ENCODE assay signal across 18 cellular contexts in genomic region chrX:23764585-23764984, GRCh38. TPM values are rescaled to one million over a fixed set of nuclear protein-coding genes. Genes with fewer than 3 reads are reported as not detected.
DNase-seq lines count a peak whose midpoint lies in the region; ATAC-seq and TF ChIP-seq lines count a peak whose summit lies in the region.
"Had no signal": no experiment of that assay in that cellular context is flagged by ENCODE, and none has a peak within 500 bp of the region (broad histone marks: within the 10 kb centered on the region; RNA-seq: fewer than 3 reads in every experiment).

No MANE protein-coding gene starts in this region.

- no peak for TF ChIP-seq POLR2A in HCT116 (IDR thresholded peaks at IDR 0.05; ENCODE audit: borderline replicate concordance, extremely low read depth, insufficient read depth, insufficient read length)

- peak overlapping the region; percentile 35 for H3K4me2 ChIP-seq in HCT116 (ENCODE audit: low read length)
- H3K4me2 ChIP-seq: SK-N-SH had no signal

- no peak overlapping the region for H3K9ac ChIP-seq in HCT116 (ENCODE audit: low read length)
- H3K9ac ChIP-seq: SK-N-SH had no signal

- no peak for TF ChIP-seq RAD21 in HCT116 (IDR thresholded peaks at IDR 0.05; ENCODE audit: low read depth)

- H3K79me2 ChIP-seq in HCT116 (ENCODE audit: insufficient read depth, low read length) = no peaks in the 10 kb centered on the region

- no peak overlapping the region for H3K4me3 ChIP-seq in HCT116 (replicated peaks in 1 of 2; ENCODE audit: low read depth in 1 of 2, low read length in 2 of 2)
- peak overlapping the region; percentile 45 to 70 for H3K4me3 ChIP-seq in Panc1 (ENCODE audit: low read depth in 2 of 2, low read length in 2 of 2)

- CTCF ChIA-PET in HCT116 (lab: Charles Lee) (no interaction called here), Panc1 (lab: Charles Lee) (no interaction called here)

- ATAC-seq in HCT116 (no peak), Panc1 (no peak), HG02588 (IDR thresholded peaks at IDR 0.05; ENCODE audit: unreplicated experiment) (no peak)
- ATAC-seq: T-cell had no signal

- H3K4me1 ChIP-seq in HCT116 (ENCODE audit: control insufficient read depth in 1 of 2, insufficient read depth in 2 of 2, low read length in 2 of 2) (peaks cover 0 to 15% of the 10 kb centered on the region in 2 experiments; a peak in 2 of 4 replicates), Panc1 (ENCODE audit: control insufficient read depth, insufficient read depth, low read length) (no peaks in the 10 kb centered on the region)

- TF ChIP-seq CTCF in HCT116 (IDR thresholded peaks at IDR 0.05 in 2 of 3, conservative IDR thresholded peaks at IDR 0.05 in 1 of 3; ENCODE audit: borderline replicate concordance in 1 of 3, insufficient read depth in 1 of 3, low read depth in 2 of 3, low read length in 2 of 3) (no peak), Panc1 (IDR thresholded peaks at IDR 0.05) (no peak)

- H3K9me3 ChIP-seq in HCT116 (ENCODE audit: control insufficient read depth in 1 of 2, insufficient read depth in 1 of 2, low read depth in 1 of 2, low read length in 2 of 2) (no peaks in the 10 kb centered on the region), Panc1 (ENCODE audit: control insufficient read depth, insufficient read depth, low read depth, low read length) (no peaks in the 10 kb centered on the region)
- H3K9me3 ChIP-seq: SK-N-SH had no signal

- no TSS peak for BruUV-seq in HCT116 (replicated peaks; lab: Mats Ljungman, UMichigan)
- no TSS peak for BruUV-seq in Panc1 (replicated peaks; lab: Mats Ljungman, UMichigan)

- RAD21 ChIA-PET in HCT116 (lab: Charles Lee; ENCODE audit: low non-redundant PET in 1 of 2, low total read pairs in 2 of 2, uncharacterized antibody in 2 of 2, unreplicated experiment in 2 of 2) = no interaction called here

- DNase-seq in DMS153 treated with DMSO at 0.1 percent for 48 hours (lab: John Stamatoyannopoulos, UW; ENCODE audit: unreplicated experiment) (peak; percentile 40), HCT116 (ENCODE audit: low read depth, low spot score) (no peak), NCI-H2107 (lab: John Stamatoyannopoulos, UW) (peak; percentile 51), Panc1 (ENCODE audit: low read depth, low spot score) (no peak), GM19240 (ENCODE audit: insufficient read length, low spot score) (no peak), OCI-M1 (lab: John Stamatoyannopoulos, UW) (no peak)
- DNase-seq in stimulated activated CD4-positive, alpha-beta T cell treated with anti-CD3 and anti-CD28 coated beads, Interleukin-2, amount 100 ng/mL, for 24 hours = no peak
- DNase-seq: HFFc6, Kasumi-1, MM.1S, NCI-H1436, NCI-H2081 treated with DMSO at 0.1 percent for 48 hours, SHP77, SK-N-SH, T-cell, T-helper 9 cell had no signal

- H3K27ac ChIP-seq in HCT116 (ENCODE audit: low read depth, low read length) (no peak overlapping the region), Panc1 (ENCODE audit: low read length) (peak overlapping the region; percentile 75)
- H3K27ac ChIP-seq: C4-2B had no signal

- H3K9me2 ChIP-seq in HCT116 (ENCODE audit: insufficient read depth) = no peaks in the 10 kb centered on the region
- H3K9me2 ChIP-seq: SK-N-SH had no signal

- H3K27me3 ChIP-seq in HCT116 (ENCODE audit: insufficient read depth, low read length) (no peaks in the 10 kb centered on the region), Panc1 (ENCODE audit: control insufficient read depth, insufficient read depth, low read length) (no peaks in the 10 kb centered on the region)

- POLR2A ChIA-PET in HCT116 (lab: Charles Lee) = no interaction called here
- POLR2A ChIA-PET in Panc1 (lab: Charles Lee) = no interaction called here

- H4K20me1 ChIP-seq in HCT116 (ENCODE audit: insufficient read depth) = no peaks in the 10 kb centered on the region

- in situ Hi-C loops in Panc1 (cut with HindIII; ENCODE audit: low pct_unique_long_range_greater_than_20kb, low sequenced_read_pairs) = no loop called here

- H2AFZ ChIP-seq in HCT116 (ENCODE audit: low read depth, low read length, poor library complexity, severe bottlenecking) = no peak overlapping the region

- intact Hi-C loops in HCT116 (cut with micrococcal nuclease) (no loop called here), Panc1 (cut with micrococcal nuclease; ENCODE audit: unreplicated experiment) (no loop called here)

- no peaks in the 10 kb centered on the region for H3K36me3 ChIP-seq in HCT116 (ENCODE audit: control insufficient read depth in 1 of 2, insufficient read depth in 2 of 2, low read length in 2 of 2)
- H3K36me3 ChIP-seq in Panc1 (ENCODE audit: control insufficient read depth, insufficient read depth, low read length) = no peaks in the 10 kb centered on the region

TF ChIP-seq in HCT116, 20 proteins besides CTCF, POLR2A, EP300 and RAD21:
- TF ChIP-seq JUND (IDR thresholded peaks at IDR 0.05) = no peak
- TF ChIP-seq ZFX (IDR thresholded peaks at IDR 0.05) = no peak
- no peak for TF ChIP-seq SIN3A (IDR thresholded peaks at IDR 0.05; ENCODE audit: low read depth)
- TF ChIP-seq ATF3 (IDR thresholded peaks at IDR 0.05) = no peak
- TF ChIP-seq FOSL1 (IDR thresholded peaks at IDR 0.05; ENCODE audit: low read depth) = no peak
- no peak for TF ChIP-seq CBX3 (IDR thresholded peaks at IDR 0.05; ENCODE audit: low read depth)
- no peak for TF ChIP-seq ZNF274 (IDR thresholded peaks at IDR 0.05; ENCODE audit: low read depth, low read length)
- TF ChIP-seq, protein P1, sequence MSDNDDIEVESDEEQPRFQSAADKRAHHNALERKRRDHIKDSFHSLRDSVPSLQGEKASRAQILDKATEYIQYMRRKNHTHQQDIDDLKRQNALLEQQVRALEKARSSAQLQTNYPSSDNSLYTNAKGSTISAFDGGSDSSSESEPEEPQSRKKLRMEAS (IDR thresholded peaks at IDR 0.05) = no peak
- TF ChIP-seq EZH2 (IDR thresholded peaks at IDR 0.05) = no peak
- TF ChIP-seq CEBPB (IDR thresholded peaks at IDR 0.05; ENCODE audit: low read depth) = no peak
- TF ChIP-seq EGR1 (IDR thresholded peaks at IDR 0.05; ENCODE audit: low read depth) = no peak
- no peak for TF ChIP-seq YY1 (IDR thresholded peaks at IDR 0.05; ENCODE audit: extremely low read depth, insufficient replicate concordance, low read depth, low read length)
- no peak for TF ChIP-seq ZBTB33 (IDR thresholded peaks at IDR 0.05; ENCODE audit: extremely low read depth, insufficient replicate concordance, low read length)
- no peak for TF ChIP-seq POLR2AphosphoS5 (IDR thresholded peaks at IDR 0.05; ENCODE audit: low read depth, low read length)
- TF ChIP-seq EZH2phosphoT487 (IDR thresholded peaks at IDR 0.05; ENCODE audit: borderline replicate concordance) = no peak
- TF ChIP-seq REST (IDR thresholded peaks at IDR 0.05; ENCODE audit: low read depth) = no peak

RNA-seq across cellular contexts. Expression of gene SAT1, which starts 18.4 kb away (rescaled TPM):
- 821 TPM for total RNA-seq in HCT116 (2021; ENCODE audit: unreplicated experiment)
- polyA plus RNA-seq in HCT116 (2012) = 1,117 and 1,190 TPM in 2 replicates
- 173 TPM for total RNA-seq in Panc1 (2021; ENCODE audit: unreplicated experiment)
- polyA plus RNA-seq in Panc1 (2012; ENCODE audit: insufficient read length) = 215 TPM

RNA-seq across cellular contexts. Expression of gene ACOT9, which starts 21.5 kb away (rescaled TPM):
- total RNA-seq in HCT116 (2021; ENCODE audit: unreplicated experiment) = 59.7 TPM
- 41.2 and 49.7 TPM in 2 replicates for polyA plus RNA-seq in HCT116 (2012)
- total RNA-seq in Panc1 (2021; ENCODE audit: unreplicated experiment) = 44.5 TPM
- 28.7 TPM for polyA plus RNA-seq in Panc1 (2012; ENCODE audit: insufficient read length)

Comparison
In these comparisons a context has a peak if more than half of its experiments do, and no peak if none do; other contexts are left out.
1. DNase-seq: peak in DMS153 treated with DMSO at 0.1 percent for 48 hours (single experiment) and NCI-H2107 (single experiment); none in HCT116 (single experiment), Panc1 (single experiment), stimulated activated CD4-positive, alpha-beta T cell treated with anti-CD3 and anti-CD28 coated beads, Interleukin-2, amount 100 ng/mL, for 24 hours (0 of 2), GM19240 (single experiment) and OCI-M1 (single experiment).
2. H3K4me3 ChIP-seq: peak in Panc1 (2 of 2); none in HCT116 (0 of 2).